In genomic region chr4:14169460-14169859, GRCh38 we compare ENCODE assay signal across 16 cellular contexts.
A peak's percentile ranks its signal among the peaks of the same experiment; 100 is the strongest.
DNase-seq lines count a peak whose midpoint lies in the region; ATAC-seq, FAIRE-seq and TF ChIP-seq lines count a peak whose summit lies in the region.
"Had no signal": no experiment of that assay in that cellular context is flagged by ENCODE, and none has a peak within 500 bp of the region (broad histone marks: within the 10 kb centered on the region; RNA-seq: fewer than 3 reads in every experiment).

No MANE protein-coding gene starts in this region.

- POLR2A ChIA-PET in activated CD4-positive, alpha-beta memory T cell treated with anti-CD3 and anti-CD28 coated beads for 36 hours (lab: Charles Lee): no interaction called here

- H3K36me3 Mint-ChIP-seq in activated CD4-positive, alpha-beta memory T cell treated with anti-CD3 and anti-CD28 coated beads for 36 hours: no peaks in the 10 kb centered on the region
- H3K36me3 Mint-ChIP-seq: activated naive CD4-positive, alpha-beta T cell treated with anti-CD3 and anti-CD28 coated beads, Interleukin-2, amount 50 U/mL, for 72 hours; CD8-positive, alpha-beta T cell had no signal

- H3K27me3 ChIP-seq in small intestine (ENCODE audit: control insufficient read depth in 2 of 2, insufficient read depth in 2 of 2, low read length in 2 of 2): no peaks in the 10 kb centered on the region
- H3K27me3 ChIP-seq: esophagus squamous epithelium, vagina had no signal

- no peaks in the 10 kb centered on the region for H3K4me1 Mint-ChIP-seq in activated CD4-positive, alpha-beta memory T cell treated with anti-CD3 and anti-CD28 coated beads for 36 hours (ENCODE audit: low read depth)

- FAIRE-seq in small intestine (lab: Jason Lieb, UNC): no peak

- ATAC-seq in HG02571 (IDR thresholded peaks at IDR 0.05; ENCODE audit: unreplicated experiment): no peak
- ATAC-seq: CD8-positive, alpha-beta T cell had no signal

- intact Hi-C loops in activated CD4-positive, alpha-beta memory T cell treated with anti-CD3 and anti-CD28 coated beads for 36 hours (cut with micrococcal nuclease): no loop called here

- no peak overlapping the region for H3K27ac Mint-ChIP-seq in activated CD4-positive, alpha-beta memory T cell treated with anti-CD3 and anti-CD28 coated beads for 36 hours
- H3K27ac Mint-ChIP-seq: activated naive CD4-positive, alpha-beta T cell treated with anti-CD3 and anti-CD28 coated beads, Interleukin-2, amount 50 U/mL, for 72 hours; CD8-positive, alpha-beta T cell; stimulated activated naive CD8-positive, alpha-beta T cell treated with anti-CD3 and anti-CD28 coated beads, Interleukin-15, Interleukin-2, amounts not matched to agents 100 ng/mL and 50 ng/mL, for 24 hours had no signal

- H3K27me3 Mint-ChIP-seq in activated CD4-positive, alpha-beta memory T cell treated with anti-CD3 and anti-CD28 coated beads for 36 hours: no peaks in the 10 kb centered on the region
- H3K27me3 Mint-ChIP-seq: stimulated activated naive CD8-positive, alpha-beta T cell treated with anti-CD3 and anti-CD28 coated beads, Interleukin-15, Interleukin-2, amounts not matched to agents 100 ng/mL and 50 ng/mL, for 24 hours had no signal

- H3K9me3 ChIP-seq in small intestine (ENCODE audit: control insufficient read depth, low read depth): no peaks in the 10 kb centered on the region
- H3K9me3 ChIP-seq: esophagus squamous epithelium, vagina had no signal

- no peak overlapping the region for H3K27ac ChIP-seq in small intestine (ENCODE audit: low read depth in 1 of 2, low read length in 1 of 2)
- H3K27ac ChIP-seq in coronary artery: no peak overlapping the region
- H3K27ac ChIP-seq: esophagus squamous epithelium, HL-60, skin epidermis, vagina had no signal

- 39 to 48% (median 40%) methylated on average over 2 of the region's 2 CpGs for WGBS in small intestine, 3 donors

- H3K4me3 ChIP-seq in fibroblast of mammary gland (ENCODE audit: control insufficient read depth, low read depth, low read length) (no peak overlapping the region), small intestine (ENCODE audit: low read depth in 1 of 2, low read length in 2 of 2) (no peak overlapping the region), coronary artery (no peak overlapping the region)
- H3K4me3 ChIP-seq: esophagus squamous epithelium, skin epidermis, vagina had no signal

- in situ Hi-C loops in SK-MEL-5 (cut with HindIII; ENCODE audit: low pct_unique_long_range_greater_than_20kb, low sequenced_read_pairs): no loop called here

- H3K4me3 Mint-ChIP-seq in activated CD4-positive, alpha-beta memory T cell treated with anti-CD3 and anti-CD28 coated beads for 36 hours: no peak overlapping the region
- H3K4me3 Mint-ChIP-seq: CD8-positive, alpha-beta T cell; H9; stimulated activated naive CD8-positive, alpha-beta T cell treated with anti-CD3 and anti-CD28 coated beads, Interleukin-15, Interleukin-2, amounts not matched to agents 100 ng/mL and 50 ng/mL, for 24 hours had no signal

- no peaks in the 10 kb centered on the region for H3K36me3 ChIP-seq in small intestine (ENCODE audit: control insufficient read depth in 2 of 2, insufficient read depth in 2 of 2, low read length in 2 of 2)
- H3K36me3 ChIP-seq: esophagus squamous epithelium, vagina had no signal

- no peaks in the 10 kb centered on the region for H3K9me3 Mint-ChIP-seq in activated CD4-positive, alpha-beta memory T cell treated with anti-CD3 and anti-CD28 coated beads for 36 hours
- H3K9me3 Mint-ChIP-seq: CD8-positive, alpha-beta T cell; H9; stimulated activated naive CD8-positive, alpha-beta T cell treated with anti-CD3 and anti-CD28 coated beads, Interleukin-15, Interleukin-2, amounts not matched to agents 100 ng/mL and 50 ng/mL, for 24 hours had no signal

- no peaks in the 10 kb centered on the region for H3K4me1 ChIP-seq in small intestine (ENCODE audit: control insufficient read depth in 2 of 2, insufficient read depth in 1 of 2, low read depth in 1 of 2, low read length in 1 of 2)
- H3K4me1 ChIP-seq: vagina had no signal

- peak; percentile 65 for DNase-seq in HCEC 1CT
- DNase-seq in SK-MEL-5 (ENCODE audit: low read depth, low spot score): peak; percentile 46
- peak; percentile 73 for DNase-seq in fibroblast of mammary gland (ENCODE audit: low read depth)
- DNase-seq in small intestine: peak; percentile 10
- DNase-seq in coronary artery (ENCODE audit: low spot score): no peak
- no peak for DNase-seq in activated CD4-positive, alpha-beta memory T cell treated with anti-CD3 and anti-CD28 coated beads for 36 hours
- DNase-seq: activated CD8-positive, alpha-beta memory T cell treated with anti-CD3 and anti-CD28 coated beads, Interleukin-2, amount 50 U/mL, for 48 hours; CD8-positive, alpha-beta T cell; esophagus squamous epithelium had no signal

- CTCF ChIA-PET in activated CD4-positive, alpha-beta memory T cell treated with anti-CD3 and anti-CD28 coated beads for 36 hours (lab: Charles Lee): no interaction called here

- TF ChIP-seq CTCF in fibroblast of mammary gland (conservative IDR thresholded peaks at IDR 0.05; ENCODE audit: control insufficient read depth, insufficient read depth, low read depth, low read length): no peak
- TF ChIP-seq CTCF in coronary artery (IDR thresholded peaks at IDR 0.05): no peak

Comparison
In these comparisons a context has a peak if more than half of its experiments do, and no peak if none do; other contexts are left out.
1. DNase-seq: peak in HCEC 1CT (single experiment), SK-MEL-5 (single experiment), fibroblast of mammary gland (single experiment) and small intestine (single experiment); none in coronary artery (single experiment) and activated CD4-positive, alpha-beta memory T cell treated with anti-CD3 and anti-CD28 coated beads for 36 hours (single experiment).